11 cellular contexts compared by ENCODE assay signal in the genomic region with DNA sequence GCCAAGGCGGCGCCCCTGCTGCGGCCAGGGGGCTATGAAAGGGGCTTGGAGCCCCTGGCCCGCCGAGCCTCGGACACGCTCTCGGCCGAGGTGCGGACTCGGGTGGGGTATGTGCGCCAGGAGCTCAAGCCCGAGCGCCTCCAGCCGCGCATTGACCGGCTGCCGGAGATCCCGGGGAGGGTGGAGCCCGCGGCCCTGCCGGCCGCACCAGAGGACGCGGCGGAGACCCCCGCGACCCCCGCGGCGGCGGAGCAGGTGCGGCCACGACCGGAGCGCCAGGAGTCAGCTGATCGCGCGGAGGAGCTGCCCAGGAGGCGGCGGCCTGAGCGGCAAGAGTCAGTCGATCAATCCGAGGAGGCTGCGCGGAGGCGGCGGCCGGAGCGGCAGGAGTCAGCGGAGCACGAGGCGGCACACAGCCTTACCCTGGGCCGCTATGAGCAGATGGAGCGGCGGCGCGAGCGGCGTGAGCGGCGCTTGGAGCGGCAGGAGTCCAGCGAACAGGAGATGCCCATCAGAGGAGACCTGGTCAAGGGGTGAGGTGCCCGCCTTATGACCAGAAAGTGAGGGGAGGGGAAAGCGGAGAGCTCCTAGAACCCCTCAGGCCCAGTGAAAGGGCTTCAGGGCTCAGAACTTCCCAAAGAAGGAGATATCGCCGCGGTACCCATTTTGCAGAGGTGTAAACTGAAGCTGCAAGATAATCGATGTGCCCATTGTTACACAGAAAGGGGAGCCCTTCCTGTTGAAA. TPM values are rescaled to one million over a fixed set of nuclear protein-coding genes. Genes with fewer than 3 reads are reported as not detected.
A peak's percentile ranks its signal among the peaks of the same experiment; 100 is the strongest.
DNase-seq lines count a peak whose midpoint lies in the region; ATAC-seq and TF ChIP-seq lines count a peak whose summit lies in the region.
"Had no signal": no experiment of that assay in that cellular context is flagged by ENCODE, and none has a peak within 500 bp of the region (broad histone marks: within the 10 kb centered on the region; RNA-seq: fewer than 3 reads in every experiment).

No MANE protein-coding gene starts in this region.

- H3K27me3 Mint-ChIP-seq in activated naive CD4-positive, alpha-beta T cell treated with anti-CD3 and anti-CD28 coated beads, Interleukin-2, amount 50 U/mL, for 24 hours = peaks cover 20% of the 10 kb centered on the region

- no peaks in the 10 kb centered on the region for H3K36me3 Mint-ChIP-seq in activated naive CD4-positive, alpha-beta T cell treated with anti-CD3 and anti-CD28 coated beads, Interleukin-2, amount 50 U/mL, for 24 hours

- no peak for DNase-seq in activated naive CD4-positive, alpha-beta T cell treated with Interleukin-2 at 50 U/mL for 16 hours
- DNase-seq in brain microvascular endothelial cell (no peak), kidney epithelial cell (ENCODE audit: low read depth) (no peak), stomach (no peak)
- no peak for DNase-seq in stimulated activated CD4-positive, alpha-beta T cell treated with anti-CD3 and anti-CD28 coated beads, Interleukin-1b, Interleukin-23, amount 100 ng/mL, for 48 hours
- DNase-seq in stimulated activated CD4-positive, alpha-beta T cell treated with anti-CD3 and anti-CD28 coated beads, Interleukin-15, amount 100 ng/mL, for 24 hours = no peak
- DNase-seq: activated CD4-positive, alpha-beta memory T cell treated with anti-CD3 and anti-CD28 coated beads, Interleukin-2, amount 10 ng/mL, durations not matched to agents 7 days and 5 days; NCI-H2081 treated with DMSO at 0.1 percent for 48 hours had no signal

- peaks cover 16% of the 10 kb centered on the region for H3K27me3 ChIP-seq in brain microvascular endothelial cell (replicated peaks)
- H3K27me3 ChIP-seq in kidney epithelial cell (ENCODE audit: control insufficient read depth, insufficient read depth, low read length) = peaks cover 26% of the 10 kb centered on the region
- H3K27me3 ChIP-seq in stomach = peaks cover 12 to 59% (median 39%) of the 10 kb centered on the region in 3 donors

- in situ Hi-C loops in brain microvascular endothelial cell (cut with HindIII; ENCODE audit: low pct_ligation_motif_present, low sequenced_read_pairs) = no loop called here

- 6 to 18% (median 9%) methylated on average over 26 to 70 of the region's 70 CpGs for WGBS in stomach, 5 donors

- intact Hi-C loops in stomach (cut with DNase I; ENCODE audit: low total_unique reads) = no loop called here

- no peak overlapping the region for H3K27ac ChIP-seq in brain microvascular endothelial cell
- H3K27ac ChIP-seq in stomach = no peak overlapping the region
- H3K27ac ChIP-seq: SJSA1 had no signal

- H3K4me1 Mint-ChIP-seq in activated naive CD4-positive, alpha-beta T cell treated with anti-CD3 and anti-CD28 coated beads, Interleukin-2, amount 50 U/mL, for 24 hours = peaks cover 17% of the 10 kb centered on the region

- peaks cover 15 to 28% (median 23%) of the 10 kb centered on the region in 4 donors for H3K4me1 ChIP-seq in stomach

- no peaks in the 10 kb centered on the region for H3K9me3 ChIP-seq in stomach
- H3K9me3 ChIP-seq: SJSA1 had no signal

- ATAC-seq in GM21515 (IDR thresholded peaks at IDR 0.05; ENCODE audit: unreplicated experiment) = no peak

- no peak overlapping the region for H3K27ac Mint-ChIP-seq in activated naive CD4-positive, alpha-beta T cell treated with anti-CD3 and anti-CD28 coated beads, Interleukin-2, amount 50 U/mL, for 24 hours
- H3K27ac Mint-ChIP-seq: activated CD4-positive, alpha-beta memory T cell treated with anti-CD3 and anti-CD28 coated beads, Interleukin-2, amount 10 ng/mL, durations not matched to agents 7 days and 5 days had no signal

- H3K36me3 ChIP-seq in brain microvascular endothelial cell (replicated peaks) (no peaks in the 10 kb centered on the region), kidney epithelial cell (ENCODE audit: control insufficient read depth, insufficient read depth, low read length) (no peaks in the 10 kb centered on the region), stomach (no peaks in the 10 kb centered on the region)
- H3K36me3 ChIP-seq: SJSA1 had no signal

- TF ChIP-seq CTCF in brain microvascular endothelial cell (IDR thresholded peaks at IDR 0.05; ENCODE audit: low read depth, low read length, missing control alignments) (no peak), kidney epithelial cell (IDR thresholded peaks at IDR 0.05; ENCODE audit: insufficient read depth, low read length, poor library complexity, severe bottlenecking) (no peak), stomach (IDR thresholded peaks at IDR 0.05) (no peak)

- TF ChIP-seq POLR2A in stomach (IDR thresholded peaks at IDR 0.05) = no peak

- H3K9me3 Mint-ChIP-seq in activated naive CD4-positive, alpha-beta T cell treated with anti-CD3 and anti-CD28 coated beads, Interleukin-2, amount 50 U/mL, for 24 hours = peaks cover 4% of the 10 kb centered on the region
- H3K9me3 Mint-ChIP-seq: activated CD4-positive, alpha-beta memory T cell treated with anti-CD3 and anti-CD28 coated beads, Interleukin-2, amount 10 ng/mL, durations not matched to agents 7 days and 5 days had no signal

- H3K4me3 Mint-ChIP-seq in activated naive CD4-positive, alpha-beta T cell treated with anti-CD3 and anti-CD28 coated beads, Interleukin-2, amount 50 U/mL, for 24 hours = peak overlapping the region; percentile 42
- H3K4me3 Mint-ChIP-seq: activated CD4-positive, alpha-beta memory T cell treated with anti-CD3 and anti-CD28 coated beads, Interleukin-2, amount 10 ng/mL, durations not matched to agents 7 days and 5 days had no signal

- no peak for TF ChIP-seq EP300 in stomach (IDR thresholded peaks at IDR 0.05)

- peak overlapping the region; percentile 34 for H3K4me3 ChIP-seq in brain microvascular endothelial cell (ENCODE audit: low read depth, low read length)
- H3K4me3 ChIP-seq in kidney epithelial cell (ENCODE audit: low read depth, low read length) = peak overlapping the region; percentile 35
- peak overlapping the region; percentile 14 to 46 (median 30) for H3K4me3 ChIP-seq in stomach
- H3K4me3 ChIP-seq: SJSA1 had no signal

RNA-seq across cellular contexts. Expression of a gene that starts 8.8 kb away (rescaled TPM):
- total RNA-seq in kidney epithelial cell (105 and 142 TPM in 2 replicates), stomach (100 to 1,000 TPM in 1 of 5 donors, 10 to 100 TPM in 4; 15.8 to 102 (median 70.6) TPM)
- polyA plus RNA-seq in stomach = 10 to 100 TPM; 76.1 to 95.7 (median 79.9) TPM

RNA-seq across cellular contexts. Expression of a gene that starts 33.2 kb away (rescaled TPM):
- total RNA-seq in kidney epithelial cell (89.3 and 98.3 TPM in 2 replicates), stomach (1,000 to 10,000 TPM in 1 of 5 donors, 100 to 1,000 TPM in 3, 10 to 100 TPM in 1; 79.0 to 1,027 (median 190) TPM)
- polyA plus RNA-seq in stomach = 100 to 1,000 TPM in 1 of 3 donors, 10 to 100 TPM in 2; 66.1 to 102 (median 98.6) TPM
